ENCODE assay signal across 1 cellular context in genomic region chr3:169232863-169233262, GRCh38.
TF ChIP-seq lines count a peak whose summit lies in the region.

No MANE protein-coding gene starts in this region.

TF ChIP-seq in SK-N-SH treated with all-trans-retinoic acid at 6 μM for 48 hours, 23 proteins besides CTCF, POLR2A, EP300 and RAD21 (continued from another document):
- no peak for TF ChIP-seq TSHZ2 (CRISPR knock-in tag; IDR thresholded peaks at IDR 0.05)
TF ChIP-seq in SK-N-SH treated with all-trans-retinoic acid at 6 μM for 48 hours: peak in this region for 0.
